In the genomic region with DNA sequence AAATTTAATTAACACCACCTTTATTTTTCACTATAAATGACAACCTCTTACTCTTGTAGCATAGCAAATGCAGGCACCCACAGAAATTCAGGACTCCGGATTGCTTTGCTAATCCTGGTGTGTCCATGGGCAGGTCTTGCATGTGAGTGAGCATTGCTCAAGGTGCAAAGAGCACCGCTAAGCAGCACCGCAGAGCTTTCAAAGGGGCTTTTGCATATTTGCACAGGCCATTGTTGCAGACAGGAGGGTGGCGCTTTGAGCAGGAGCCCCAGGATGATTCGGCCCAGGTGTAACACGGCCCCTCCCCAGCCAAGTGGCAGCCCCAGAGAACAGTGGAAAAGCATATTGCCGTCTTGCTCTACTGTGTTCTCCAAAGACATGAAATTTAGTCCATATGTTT, we compare ENCODE assay signal across 20 cellular contexts.
"Had no signal": no experiment of that assay in that cellular context is flagged by ENCODE, and none has a peak within 500 bp of the region (broad histone marks: within the 10 kb centered on the region; RNA-seq: fewer than 3 reads in every experiment).

No MANE protein-coding gene starts in this region.

- H3K36me3 ChIP-seq: ascending aorta, heart left ventricle, lower lobe of right lung, thyroid gland had no signal

- H3K9me3 ChIP-seq: lower lobe of right lung, thyroid gland had no signal

- H3K27ac ChIP-seq: ascending aorta, heart left ventricle, lower lobe of right lung, thyroid gland had no signal

- DNase-seq: activated CD4-positive, alpha-beta T cell treated with anti-CD3 and anti-CD28 coated beads, Interleukin-2, amount 10 ng/mL, durations not matched to agents 7 days and 5 days; activated CD8-positive, alpha-beta T cell treated with anti-CD3 and anti-CD28 coated beads, Interleukin-2, amount 10 ng/mL, durations not matched to agents 7 days and 5 days; activated naive CD4-positive, alpha-beta T cell treated with anti-CD3 and anti-CD28 coated beads, Interleukin-2, amount 10 ng/mL, durations not matched to agents 7 days and 5 days; activated naive CD8-positive, alpha-beta T cell treated with anti-CD3 and anti-CD28 coated beads, Interleukin-2, amount 50 U/mL, for 24 hours; activated T-cell treated with anti-CD3 and anti-CD28 coated beads, Interleukin-2, amount 50 U/mL, for 24 hours; cortex of kidney; heart left ventricle; islet precursor cell; lower lobe of right lung; nucleus accumbens; posterior cingulate gyrus; stimulated activated CD4-positive, alpha-beta T cell treated with anti-CD3 and anti-CD28 coated beads, Interleukin-2, amount 100 ng/mL, for 24 hours; stimulated activated naive CD4-positive, alpha-beta T cell treated with Interleukin-2 at 50 U/mL for 16 hours; T-cell; T-helper 9 cell; thyroid gland had no signal

- H3K27ac Mint-ChIP-seq: activated CD4-positive, alpha-beta T cell treated with anti-CD3 and anti-CD28 coated beads, Interleukin-2, amount 10 ng/mL, durations not matched to agents 7 days and 5 days; activated CD8-positive, alpha-beta T cell treated with anti-CD3 and anti-CD28 coated beads, Interleukin-2, amount 10 ng/mL, durations not matched to agents 7 days and 5 days; activated naive CD4-positive, alpha-beta T cell treated with anti-CD3 and anti-CD28 coated beads, Interleukin-2, amount 10 ng/mL, durations not matched to agents 7 days and 5 days; activated naive CD8-positive, alpha-beta T cell treated with anti-CD3 and anti-CD28 coated beads, Interleukin-2, amount 50 U/mL, for 24 hours; activated T-cell treated with anti-CD3 and anti-CD28 coated beads, Interleukin-2, amount 50 U/mL, for 24 hours; T-cell had no signal

- H3K4me1 ChIP-seq: ascending aorta, lower lobe of right lung had no signal

- H3K27me3 Mint-ChIP-seq: activated CD4-positive, alpha-beta T cell treated with anti-CD3 and anti-CD28 coated beads, Interleukin-2, amount 10 ng/mL, durations not matched to agents 7 days and 5 days; activated naive CD8-positive, alpha-beta T cell treated with anti-CD3 and anti-CD28 coated beads, Interleukin-2, amount 50 U/mL, for 24 hours; activated T-cell treated with anti-CD3 and anti-CD28 coated beads, Interleukin-2, amount 50 U/mL, for 24 hours; central memory CD8-positive, alpha-beta T cell; natural killer cell treated with Interleukin-12 subunit alpha and Interleukin-12 subunit beta and Interleukin-15 and Interleukin-18, amount 100 ng/mL, for 72 hours; T-cell had no signal

- H3K4me1 Mint-ChIP-seq: activated naive CD4-positive, alpha-beta T cell treated with anti-CD3 and anti-CD28 coated beads, Interleukin-2, amount 10 ng/mL, durations not matched to agents 7 days and 5 days; activated naive CD8-positive, alpha-beta T cell treated with anti-CD3 and anti-CD28 coated beads, Interleukin-2, amount 50 U/mL, for 24 hours had no signal

- ATAC-seq: activated CD4-positive, CD25-positive, alpha-beta regulatory T cell treated with anti-CD3 and anti-CD28 coated beads, Interleukin-2, amount 50 U/mL, for 24 hours; activated CD8-positive, alpha-beta T cell treated with anti-CD3 and anti-CD28 coated beads, Interleukin-2, amount 10 ng/mL, durations not matched to agents 7 days and 5 days; activated naive CD8-positive, alpha-beta T cell treated with anti-CD3 and anti-CD28 coated beads, Interleukin-2, amount 50 U/mL, for 24 hours; lower lobe of right lung; natural killer cell treated with Interleukin-12 subunit alpha and Interleukin-12 subunit beta and Interleukin-15 and Interleukin-18, amount 100 ng/mL, for 72 hours; T-cell had no signal

- H3K4me3 Mint-ChIP-seq: activated CD4-positive, alpha-beta T cell treated with anti-CD3 and anti-CD28 coated beads, Interleukin-2, amount 10 ng/mL, durations not matched to agents 7 days and 5 days; activated CD8-positive, alpha-beta T cell treated with anti-CD3 and anti-CD28 coated beads, Interleukin-2, amount 10 ng/mL, durations not matched to agents 7 days and 5 days; activated naive CD4-positive, alpha-beta T cell treated with anti-CD3 and anti-CD28 coated beads, Interleukin-2, amount 10 ng/mL, durations not matched to agents 7 days and 5 days; activated naive CD8-positive, alpha-beta T cell treated with anti-CD3 and anti-CD28 coated beads, Interleukin-2, amount 50 U/mL, for 24 hours; activated T-cell treated with anti-CD3 and anti-CD28 coated beads, Interleukin-2, amount 50 U/mL, for 24 hours; central memory CD8-positive, alpha-beta T cell; natural killer cell treated with Interleukin-12 subunit alpha and Interleukin-12 subunit beta and Interleukin-15 and Interleukin-18, amount 100 ng/mL, for 72 hours; T-cell had no signal

- H3K27me3 ChIP-seq: ascending aorta, heart left ventricle, thyroid gland had no signal

- H3K4me3 ChIP-seq: ascending aorta, heart left ventricle, lower lobe of right lung, thyroid gland had no signal
